Comparison of ENCODE assay signal across 29 cellular contexts in the genomic region with DNA sequence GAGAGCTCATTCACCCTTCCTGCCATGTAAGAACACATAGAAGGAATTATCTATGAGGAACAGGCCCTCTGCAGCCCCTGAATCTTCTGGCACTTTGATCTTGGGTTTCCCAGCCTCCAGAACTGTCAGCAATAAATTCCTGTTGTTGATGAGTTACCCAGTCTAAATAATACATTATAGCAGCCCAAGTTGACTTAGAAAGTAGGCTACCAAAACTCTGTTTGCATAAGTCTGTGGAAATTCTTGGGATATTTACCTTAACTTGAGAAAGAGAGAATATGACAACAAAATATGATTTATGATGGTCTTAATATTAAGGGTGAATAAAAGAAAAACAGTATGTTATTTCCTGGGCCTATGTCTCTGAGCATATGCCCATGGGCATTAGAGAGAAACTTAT.
"Had no signal": no experiment of that assay in that cellular context is flagged by ENCODE, and none has a peak within 500 bp of the region (broad histone marks: within the 10 kb centered on the region; RNA-seq: fewer than 3 reads in every experiment).

No MANE protein-coding gene starts in this region.

- H3K27me3 ChIP-seq: stomach, suprapubic skin, testis, thyroid gland, tibial artery, tibial nerve, transverse colon, upper lobe of left lung, upper lobe of right lung, uterus, vagina had no signal

- H3K9me3 Mint-ChIP-seq: stimulated activated memory B cell treated with anti-CD40 and anti-IgM and Interleukin-4, amounts not matched to agents 10 μg/mL and 1 μg/mL and 100 μg/mL, for 72 hours; type B pancreatic cell had no signal

- H3K4me3 ChIP-seq: stomach, suprapubic skin, testis, thoracic aorta, thyroid gland, tibial artery, tibial nerve, transverse colon, upper lobe of left lung, upper lobe of right lung, uterus, vagina had no signal

- H3K36me3 ChIP-seq: stomach, suprapubic skin, thoracic aorta, thyroid gland, tibial artery, tibial nerve, transverse colon, upper lobe of left lung, upper lobe of right lung, uterus, vagina had no signal

- H3K4me1 Mint-ChIP-seq: stimulated activated effector memory CD8-positive, alpha-beta T cell treated with anti-CD3 and anti-CD28 coated beads, Interleukin-12 subunit alpha, Interleukin-12 subunit beta, amount 100 ng/mL, for 72 hours; stimulated activated memory B cell treated with anti-CD40 and anti-IgM and Interleukin-4, amounts not matched to agents 10 μg/mL and 1 μg/mL and 100 μg/mL, for 72 hours; stimulated activated naive B cell treated with anti-CD40 and anti-IgM and Interleukin-4, amounts not matched to agents 10 μg/mL and 1 μg/mL and 100 μg/mL, for 72 hours; stimulated activated naive CD8-positive, alpha-beta T cell treated with anti-CD3 and anti-CD28 coated beads, Interleukin-15, amount 100 ng/mL, for 72 hours had no signal

- H3K9me3 ChIP-seq: stomach, suprapubic skin, testis, thoracic aorta, thyroid gland, tibial artery, tibial nerve, transverse colon, upper lobe of left lung, upper lobe of right lung, uterus, vagina had no signal

- H3K27ac ChIP-seq: stomach, suprapubic skin, testis, thoracic aorta, thyroid gland, tibial artery, tibial nerve, transverse colon, upper lobe of left lung, upper lobe of right lung, uterus, vagina had no signal

- FAIRE-seq: urothelium cell line had no signal

- H3K36me3 Mint-ChIP-seq: stimulated activated effector memory CD8-positive, alpha-beta T cell treated with anti-CD3 and anti-CD28 coated beads, Interleukin-12 subunit alpha, Interleukin-12 subunit beta, amount 100 ng/mL, for 72 hours; stimulated activated memory B cell treated with anti-CD40 and anti-IgM and Interleukin-4, amounts not matched to agents 10 μg/mL and 1 μg/mL and 100 μg/mL, for 72 hours; stimulated activated naive B cell treated with anti-CD40 and anti-IgM and Interleukin-4, amounts not matched to agents 10 μg/mL and 1 μg/mL and 100 μg/mL, for 72 hours; type B pancreatic cell had no signal

- DNase-seq: stimulated activated CD4-positive, alpha-beta T cell treated with anti-CD3 and anti-CD28 coated beads, Interleukin-2, amount 100 ng/mL, for 48 hours; stimulated activated CD4-positive, alpha-beta T cell treated with anti-CD3 and anti-CD28 coated beads, Interleukin-4, amount 100 ng/mL, for 1 hour; stimulated activated CD4-positive, alpha-beta T cell treated with anti-CD3 and anti-CD28 coated beads, Interleukin-4, amount 100 ng/mL, for 24 hours; stimulated activated CD4-positive, alpha-beta T cell treated with anti-CD3 and anti-CD28 coated beads, Interleukin-4, amount 100 ng/mL, for 4 hours; stimulated activated CD8-positive, alpha-beta memory T cell treated with anti-CD3 and anti-CD28 coated beads, Interleukin-4, amount 100 ng/mL, for 48 hours; stimulated activated naive B cell treated with anti-CD40 and anti-IgM and Interleukin-4, amounts not matched to agents 10 μg/mL and 1 μg/mL and 100 μg/mL, for 72 hours; stimulated activated naive CD4-positive, alpha-beta T cell; stimulated activated naive CD4-positive, alpha-beta T cell treated with Interleukin-2 at 50 U/mL for 16 hours; stimulated activated naive CD8-positive, alpha-beta T cell treated with anti-CD3 and anti-CD28 coated beads, Interleukin-15, amount 100 ng/mL, for 72 hours; stimulated activated naive CD8-positive, alpha-beta T cell treated with anti-CD3 and anti-CD28 coated beads, Interleukin-15, Interleukin-2, amounts not matched to agents 100 U/mL and 50 U/mL, for 24 hours; stomach; substantia nigra; testis; thyroid gland; tibial artery; transverse colon; trophoblast cell; upper lobe of left lung; upper lobe of right lung; uterus had no signal

- H3K27ac Mint-ChIP-seq: stimulated activated effector memory CD8-positive, alpha-beta T cell treated with anti-CD3 and anti-CD28 coated beads, Interleukin-12 subunit alpha, Interleukin-12 subunit beta, amount 100 ng/mL, for 72 hours; stimulated activated memory B cell treated with anti-CD40 and anti-IgM and Interleukin-4, amounts not matched to agents 10 μg/mL and 1 μg/mL and 100 μg/mL, for 72 hours; stimulated activated naive B cell treated with anti-CD40 and anti-IgM and Interleukin-4, amounts not matched to agents 10 μg/mL and 1 μg/mL and 100 μg/mL, for 72 hours; stimulated activated naive CD8-positive, alpha-beta T cell treated with anti-CD3 and anti-CD28 coated beads, Interleukin-15, amount 100 ng/mL, for 72 hours; stimulated activated naive CD8-positive, alpha-beta T cell treated with anti-CD3 and anti-CD28 coated beads, Interleukin-15, Interleukin-2, amounts not matched to agents 100 ng/mL and 50 ng/mL, for 24 hours; type B pancreatic cell had no signal

- H3K4me1 ChIP-seq: stomach, suprapubic skin, testis, thyroid gland, tibial artery, tibial nerve, transverse colon, upper lobe of left lung, upper lobe of right lung, uterus, vagina had no signal

- H3K4me3 Mint-ChIP-seq: stimulated activated effector memory CD8-positive, alpha-beta T cell treated with anti-CD3 and anti-CD28 coated beads, Interleukin-12 subunit alpha, Interleukin-12 subunit beta, amount 100 ng/mL, for 72 hours; stimulated activated memory B cell treated with anti-CD40 and anti-IgM and Interleukin-4, amounts not matched to agents 10 μg/mL and 1 μg/mL and 100 μg/mL, for 72 hours; stimulated activated naive B cell treated with anti-CD40 and anti-IgM and Interleukin-4, amounts not matched to agents 10 μg/mL and 1 μg/mL and 100 μg/mL, for 72 hours; stimulated activated naive CD8-positive, alpha-beta T cell treated with anti-CD3 and anti-CD28 coated beads, Interleukin-15, amount 100 ng/mL, for 72 hours; stimulated activated naive CD8-positive, alpha-beta T cell treated with anti-CD3 and anti-CD28 coated beads, Interleukin-15, Interleukin-2, amounts not matched to agents 100 ng/mL and 50 ng/mL, for 24 hours; type B pancreatic cell had no signal

- H3K27me3 Mint-ChIP-seq: stimulated activated memory B cell treated with anti-CD40 and anti-IgM and Interleukin-4, amounts not matched to agents 10 μg/mL and 1 μg/mL and 100 μg/mL, for 72 hours; stimulated activated naive B cell treated with anti-CD40 and anti-IgM and Interleukin-4, amounts not matched to agents 10 μg/mL and 1 μg/mL and 100 μg/mL, for 72 hours; stimulated activated naive CD8-positive, alpha-beta T cell treated with anti-CD3 and anti-CD28 coated beads, Interleukin-15, amount 100 ng/mL, for 72 hours; stimulated activated naive CD8-positive, alpha-beta T cell treated with anti-CD3 and anti-CD28 coated beads, Interleukin-15, Interleukin-2, amounts not matched to agents 100 ng/mL and 50 ng/mL, for 24 hours; type B pancreatic cell had no signal

- ATAC-seq: stimulated activated effector memory CD8-positive, alpha-beta T cell treated with anti-CD3 and anti-CD28 coated beads, Interleukin-12 subunit alpha, Interleukin-12 subunit beta, amount 100 ng/mL, for 72 hours; stimulated activated memory B cell treated with anti-CD40 and anti-IgM and Interleukin-4, amounts not matched to agents 10 μg/mL and 1 μg/mL and 100 μg/mL, for 72 hours; stimulated activated naive B cell treated with anti-CD40 and anti-IgM and Interleukin-4, amounts not matched to agents 10 μg/mL and 1 μg/mL and 100 μg/mL, for 72 hours; stimulated activated naive CD8-positive, alpha-beta T cell treated with anti-CD3 and anti-CD28 coated beads, Interleukin-15, amount 100 ng/mL, for 72 hours; stimulated activated naive CD8-positive, alpha-beta T cell treated with anti-CD3 and anti-CD28 coated beads, Interleukin-15, Interleukin-2, amounts not matched to agents 100 U/mL and 50 U/mL, for 24 hours; upper lobe of right lung had no signal
